Comparison of ENCODE assay signal across 9 cellular contexts in genomic region chr13:113820813-113821651, GRCh38. TPM values are rescaled to one million over a fixed set of nuclear protein-coding genes. Genes with fewer than 3 reads are reported as not detected.
DNase-seq lines count a peak whose midpoint lies in the region; ATAC-seq and TF ChIP-seq lines count a peak whose summit lies in the region.
"Had no signal": no experiment of that assay in that cellular context is flagged by ENCODE, and none has a peak within 500 bp of the region (broad histone marks: within the 10 kb centered on the region; RNA-seq: fewer than 3 reads in every experiment).

No MANE protein-coding gene starts in this region.

- no TSS peak for BruUV-seq in Caco-2 (replicated peaks; lab: Mats Ljungman, UMichigan)

- H3K27ac Mint-ChIP-seq in Caco-2 (ENCODE audit: unreplicated experiment): no peak overlapping the region

- peaks cover 20% of the 10 kb centered on the region for H3K36me3 Mint-ChIP-seq in Caco-2 (ENCODE audit: insufficient read depth, unreplicated experiment)

- peak; percentile 89 to 90 for ATAC-seq in gastrocnemius medialis

- peaks cover 13 to 18% of the 10 kb centered on the region in 2 donors for H3K4me1 ChIP-seq in adrenal gland (replicated peaks in 1 of 2)
- no peaks in the 10 kb centered on the region for H3K4me1 ChIP-seq in cardiac muscle cell (ENCODE audit: low read depth)
- peaks cover 33 to 39% of the 10 kb centered on the region in 2 donors for H3K4me1 ChIP-seq in gastrocnemius medialis
- no peaks in the 10 kb centered on the region for H3K4me1 ChIP-seq in Caco-2

- POLR2A ChIA-PET in Caco-2 (lab: Charles Lee) (no interaction called here), GM10248 (lab: Yijun Ruan, JAX) (no interaction called here)

- H3K4me3 Mint-ChIP-seq in Caco-2 (ENCODE audit: unreplicated experiment): no peak overlapping the region
- H3K4me3 Mint-ChIP-seq: neural crest cell had no signal

- peak in 1 of 2 donors; percentile 67 for TF ChIP-seq POLR2A in adrenal gland (IDR thresholded peaks at IDR 0.05)
- TF ChIP-seq POLR2A in gastrocnemius medialis (IDR thresholded peaks at IDR 0.05): peak; percentile 43 to 49

- intact Hi-C loops in adrenal gland (cut with DNase I): no loop called here
- intact Hi-C loops in gastrocnemius medialis (cut with DNase I; ENCODE audit: low total_unique reads): loop anchor here (1.0 to 10.0 kb wide), 5 partner anchors 16 to 406 kb away; no protein-coding TSS in a partner anchor
- intact Hi-C loops in Caco-2 (cut with micrococcal nuclease; ENCODE audit: unreplicated experiment): no loop called here

- peak; percentile 99 for DNase-seq in LHCN-M2 (ENCODE audit: low read depth)
- DNase-seq in adrenal gland: peak; percentile 78 to 95 (median 89)
- peak in 1 of 2 donors; percentile 94 for DNase-seq in cardiac muscle cell (ENCODE audit: low read depth in 1 of 2, low spot score in 1 of 2)
- peak; percentile 95 to 96 for DNase-seq in gastrocnemius medialis
- DNase-seq in Caco-2: no peak
- DNase-seq in activated CD8-positive, alpha-beta memory T cell treated with anti-CD3 and anti-CD28 coated beads, Interleukin-2, amount 50 U/mL, for 48 hours: no peak
- no peak for DNase-seq in activated naive CD4-positive, alpha-beta T cell treated with Interleukin-2 at 50 U/mL for 16 hours
- no peak for DNase-seq in GM10248 (ENCODE audit: extremely low spot score)

- 7 to 29% (median 16%) methylated on average over 3 to 54 of the region's 54 CpGs for WGBS in adrenal gland, 4 donors

- H3K27me3 Mint-ChIP-seq in Caco-2 (ENCODE audit: insufficient read depth, unreplicated experiment): no peaks in the 10 kb centered on the region

- peaks cover 0 to 8% of the 10 kb centered on the region in 2 donors for H3K36me3 ChIP-seq in adrenal gland (replicated peaks in 1 of 2)
- peaks cover 5% of the 10 kb centered on the region for H3K36me3 ChIP-seq in cardiac muscle cell
- peaks cover 0 to 11% of the 10 kb centered on the region in 2 donors for H3K36me3 ChIP-seq in gastrocnemius medialis
- H3K36me3 ChIP-seq in Caco-2 (ENCODE audit: control insufficient read depth, insufficient read depth, low read length): 0 out of 2 replicates have a peak, but pooled peaks cover 1% of the 10 kb centered on the region

- H3K9me3 ChIP-seq in adrenal gland (replicated peaks in 1 of 3) (no peaks in the 10 kb centered on the region), cardiac muscle cell (ENCODE audit: low read depth) (no peaks in the 10 kb centered on the region), gastrocnemius medialis (no peaks in the 10 kb centered on the region), Caco-2 (no peaks in the 10 kb centered on the region)

- in situ Hi-C loops in gastrocnemius medialis (cut with MboI; ENCODE audit: low sequenced_read_pairs in 4 of 4): loop anchor here in 1 of 4 donors (5.0 to 10.0 kb wide), 2 partner anchors 41 to 104 kb away; partner anchors contain the start of gene GAS6

- H3K27ac ChIP-seq in adrenal gland (peak overlapping the region; percentile 57 to 96 (median 85)), cardiac muscle cell (no peak overlapping the region), gastrocnemius medialis (peak overlapping the region; percentile 94 to 97 (median 96))

- CTCF ChIA-PET in Caco-2 (lab: Charles Lee): interaction anchor here (0.5 to 0.6 kb wide), 2 partner anchors 17 to 125 kb away, joined by 3 to 6 read pairs; no protein-coding TSS in a partner anchor
- CTCF ChIA-PET in GM10248 (lab: Yijun Ruan, JAX): no interaction called here

- H3K4me3 ChIP-seq in adrenal gland (peak overlapping the region in 1 of 4 donors; percentile 23), cardiac muscle cell (no peak overlapping the region), gastrocnemius medialis (peak overlapping the region; percentile 42 to 48 (median 44)), Caco-2 (ENCODE audit: low read depth, low read length) (no peak overlapping the region)

- H3K27me3 ChIP-seq in adrenal gland (no peaks in the 10 kb centered on the region), cardiac muscle cell (no peaks in the 10 kb centered on the region), gastrocnemius medialis (no peaks in the 10 kb centered on the region), Caco-2 (replicated peaks; ENCODE audit: control insufficient read depth, insufficient read depth, low read length) (no peaks in the 10 kb centered on the region)

- no peaks in the 10 kb centered on the region for H3K4me1 Mint-ChIP-seq in Caco-2 (ENCODE audit: low read depth, unreplicated experiment)

- TF ChIP-seq CTCF in adrenal gland (IDR thresholded peaks at IDR 0.05) (peak in 4 of 6 experiments; percentile 12 to 35 (median 18)), cardiac muscle cell (IDR thresholded peaks at IDR 0.05; ENCODE audit: low read depth, low read length) (peak; percentile 15), gastrocnemius medialis (IDR thresholded peaks at IDR 0.05 in 4 of 5, conservative IDR thresholded peaks at IDR 0.05 in 1 of 5) (peak in 4 of 5 experiments; percentile 27 to 52 (median 51)), Caco-2 (IDR thresholded peaks at IDR 0.05; ENCODE audit: insufficient read depth in 1 of 2, low read depth in 1 of 2, low read length in 1 of 2, severe bottlenecking in 1 of 2, unreplicated experiment in 1 of 2) (no peak), GM10248 (IDR thresholded peaks at IDR 0.05; ENCODE audit: control extremely low read depth, extremely low read depth, low read depth, missing control alignments) (no peak)

- no peaks in the 10 kb centered on the region for H3K9me3 Mint-ChIP-seq in Caco-2 (ENCODE audit: unreplicated experiment)
- H3K9me3 Mint-ChIP-seq: neural crest cell had no signal

RNA-seq across cellular contexts. Expression of gene GAS6, which starts 42.8 kb away (rescaled TPM):
- 670 and 703 TPM in 2 replicates for total RNA-seq in LHCN-M2 (2014; rRNA removed)
- 671 TPM for polyA plus RNA-seq in LHCN-M2 (2012)
- total RNA-seq in adrenal gland: 100 to 1,000 TPM in 2 of 8 donors, 10 to 100 TPM in 6; 33.6 to 109 (median 82.9) TPM
- polyA plus RNA-seq in adrenal gland: 10 to 100 TPM in 2 of 3 donors, 1 to 10 TPM in 1; 7.1 to 90.5 (median 90.4) TPM
- 109 and 112 TPM in 2 replicates for total RNA-seq in cardiac muscle cell
- polyA plus RNA-seq in cardiac muscle cell: 91.8 and 120 TPM in 2 replicates
- total RNA-seq in gastrocnemius medialis: 100 to 1,000 TPM in 1 of 4 donors, 10 to 100 TPM in 3; 68.6 to 122 (median 86.3) TPM
- total RNA-seq in Caco-2 (2022): 29.9 and 34.8 TPM in 2 replicates

Comparison
In these comparisons a context has a peak if more than half of its experiments do, and no peak if none do; other contexts are left out.
1. DNase-seq: peak in LHCN-M2 (single experiment), adrenal gland (7 of 7) and gastrocnemius medialis (2 of 2); none in Caco-2 (0 of 2), activated CD8-positive, alpha-beta memory T cell treated with anti-CD3 and anti-CD28 coated beads, Interleukin-2, amount 50 U/mL, for 48 hours (single experiment), activated naive CD4-positive, alpha-beta T cell treated with Interleukin-2 at 50 U/mL for 16 hours (single experiment) and GM10248 (single experiment).
2. H3K4me3 ChIP-seq: peak in gastrocnemius medialis (4 of 4); none in cardiac muscle cell (single experiment) and Caco-2 (single experiment).
3. CTCF ChIP-seq: peak in adrenal gland (4 of 6), cardiac muscle cell (single experiment) and gastrocnemius medialis (4 of 5); none in Caco-2 (0 of 2) and GM10248 (single experiment).